Comparison of ENCODE assay signal across 8 cellular contexts in genomic region chr19:55257461-55258411, GRCh38. TPM values are rescaled to one million over a fixed set of nuclear protein-coding genes. Genes with fewer than 3 reads are reported as not detected.
A peak's percentile ranks its signal among the peaks of the same experiment; 100 is the strongest.
DNase-seq lines count a peak whose midpoint lies in the region; ATAC-seq, FAIRE-seq and TF ChIP-seq lines count a peak whose summit lies in the region.

No MANE protein-coding gene starts in this region.

- no peaks in the 10 kb centered on the region for H3K79me1 ChIP-seq in mesenchymal stem cell (replicated peaks; ENCODE audit: low read length, poor library complexity, severe bottlenecking)

- POLR2A ChIA-PET in PC-3 (lab: Charles Lee; ENCODE audit: unreplicated experiment): no interaction called here

- H3K27me3 ChIP-seq in cardiac muscle cell (no peaks in the 10 kb centered on the region), PC-3 (ENCODE audit: low read length) (no peaks in the 10 kb centered on the region), bronchial epithelial cell (ENCODE audit: control insufficient read depth, insufficient read depth, low read length) (no peaks in the 10 kb centered on the region), mesenchymal stem cell (ENCODE audit: control insufficient read depth in 1 of 2, insufficient read depth in 1 of 2, low read length in 2 of 2) (no peaks in the 10 kb centered on the region), thymus (ENCODE audit: control insufficient read depth, insufficient read depth) (no peaks in the 10 kb centered on the region)

- H3K9me2 ChIP-seq in PC-3 (replicated peaks; ENCODE audit: low read length): no peaks in the 10 kb centered on the region

- H2BK120ac ChIP-seq in mesenchymal stem cell (ENCODE audit: low read depth, low read length): no peak overlapping the region

- H3K4me3 ChIP-seq in cardiac muscle cell (peak overlapping the region; percentile 85), PC-3 (ENCODE audit: low read length) (peak overlapping the region; percentile 95), bronchial epithelial cell (ENCODE audit: low read depth, low read length) (peak overlapping the region; percentile 88), mesenchymal stem cell (ENCODE audit: insufficient read depth in 1 of 2, low read depth in 1 of 2, low read length in 2 of 2) (peak overlapping the region; percentile 91 to 95), thymus (ENCODE audit: low read length) (peak overlapping the region; percentile 92)

- peaks cover 15% of the 10 kb centered on the region for H3K4me1 ChIP-seq in cardiac muscle cell (ENCODE audit: low read depth)
- peaks cover 51% of the 10 kb centered on the region for H3K4me1 ChIP-seq in PC-3 (ENCODE audit: insufficient read depth, low read length)
- peaks cover 42% of the 10 kb centered on the region for H3K4me1 ChIP-seq in mesenchymal stem cell (ENCODE audit: control insufficient read depth, insufficient read depth, low read depth, low read length)
- peaks cover 38% of the 10 kb centered on the region for H3K4me1 ChIP-seq in thymus (ENCODE audit: control insufficient read depth, insufficient read depth, low read length)

- BruUV-seq in PC-3 (replicated peaks; lab: Mats Ljungman, UMichigan): no TSS peak

- H3K79me2 ChIP-seq in PC-3 (ENCODE audit: low read length): peaks cover 63% of the 10 kb centered on the region

- H2AFZ ChIP-seq in PC-3 (ENCODE audit: low read length) (no peak overlapping the region), mesenchymal stem cell (ENCODE audit: low read depth, low read length) (no peak overlapping the region)

- 8% methylated on average over 46 of the region's 49 CpGs for WGBS in mesenchymal stem cell
- WGBS in thymus: 1% methylated on average over 49 of the region's 49 CpGs

- no peak for FAIRE-seq in bronchial epithelial cell (lab: Jason Lieb, UNC)

- peaks cover 43% of the 10 kb centered on the region for H4K20me1 ChIP-seq in PC-3 (ENCODE audit: low read length)

- no peak overlapping the region for H2BK15ac ChIP-seq in mesenchymal stem cell (ENCODE audit: low read depth, poor library complexity, severe bottlenecking)

- H3K18ac ChIP-seq in mesenchymal stem cell (ENCODE audit: low read depth in 1 of 2, low read length in 2 of 2): peak overlapping the region; percentile 33 to 93

- H2AK5ac ChIP-seq in mesenchymal stem cell (ENCODE audit: low read length, severe bottlenecking): no peak overlapping the region

- H3K27ac ChIP-seq in cardiac muscle cell (peak overlapping the region; percentile 90), PC-3 (ENCODE audit: low read length) (peak overlapping the region; percentile 95), mesenchymal stem cell (ENCODE audit: low read length, poor library complexity, severe bottlenecking) (peak overlapping the region; percentile 40), thymus (ENCODE audit: low read depth) (peak overlapping the region; percentile 95)

- H3K4me2 ChIP-seq in PC-3 (ENCODE audit: low read length) (peak overlapping the region; percentile 92), mesenchymal stem cell (ENCODE audit: low read length, poor library complexity, severe bottlenecking) (peak overlapping the region; percentile 71)

- CTCF ChIA-PET in PC-3 (lab: Charles Lee): interaction anchor here (0.6 kb wide), 2 partner anchors 26 to 109 kb away, joined by 3 to 7 read pairs; partner anchors contain the start of gene TNNT1

- no peak overlapping the region for H4K8ac ChIP-seq in mesenchymal stem cell (ENCODE audit: low read length)

- peak overlapping the region; percentile 97 for H3K9ac ChIP-seq in PC-3 (ENCODE audit: low read length)
- peak overlapping the region; percentile 97 for H3K9ac ChIP-seq in mesenchymal stem cell (ENCODE audit: low read length)

- H2BK12ac ChIP-seq in mesenchymal stem cell (ENCODE audit: low read length in 2 of 2): no peak overlapping the region

- no peaks in the 10 kb centered on the region for H3K36me3 ChIP-seq in cardiac muscle cell
- H3K36me3 ChIP-seq in PC-3 (ENCODE audit: low read depth, low read length): no peaks in the 10 kb centered on the region
- peaks cover 5% of the 10 kb centered on the region for H3K36me3 ChIP-seq in bronchial epithelial cell (ENCODE audit: control insufficient read depth, insufficient read depth, low read length)
- H3K36me3 ChIP-seq in mesenchymal stem cell (ENCODE audit: control insufficient read depth in 1 of 2, insufficient read depth in 2 of 2, low read depth in 1 of 2, low read length in 2 of 2): peaks cover 4 to 28% of the 10 kb centered on the region in 2 experiments
- H3K36me3 ChIP-seq in thymus (ENCODE audit: control insufficient read depth, insufficient read depth): peaks cover 6% of the 10 kb centered on the region

- H3K9me3 ChIP-seq in cardiac muscle cell (ENCODE audit: low read depth): no peaks in the 10 kb centered on the region
- no peaks in the 10 kb centered on the region for H3K9me3 ChIP-seq in PC-3 (ENCODE audit: low read length)
- H3K9me3 ChIP-seq in mesenchymal stem cell (ENCODE audit: control insufficient read depth, low read length): no peaks in the 10 kb centered on the region
- no peaks in the 10 kb centered on the region for H3K9me3 ChIP-seq in thymus (ENCODE audit: control insufficient read depth)

- TF ChIP-seq CTCF in cardiac muscle cell (IDR thresholded peaks at IDR 0.05; ENCODE audit: low read depth, low read length): no peak
- no peak for TF ChIP-seq CTCF in PC-3 (conservative IDR thresholded peaks at IDR 0.05; ENCODE audit: low read depth, low read length)
- TF ChIP-seq CTCF in bronchial epithelial cell (IDR thresholded peaks at IDR 0.05; ENCODE audit: insufficient read depth, low read length, severe bottlenecking): no peak

- intact Hi-C loops in left cardiac atrium (cut with DNase I): no loop called here
- intact Hi-C loops in PC-3 (cut with micrococcal nuclease): loop anchor here (5.0 kb wide), 1 partner anchor 90 kb away; the partner anchor contains the start of gene DNAAF3

- no peak overlapping the region for H4K91ac ChIP-seq in mesenchymal stem cell (ENCODE audit: low read length)

- peak overlapping the region in 1 of 2 experiments; percentile 66 for H3K23ac ChIP-seq in mesenchymal stem cell (ENCODE audit: low read length in 2 of 2)

- ATAC-seq in left cardiac atrium (no peak), PC-3 (no peak)

- DNase-seq in cardiac muscle cell (ENCODE audit: low read depth in 1 of 2, low spot score in 1 of 2): peak; percentile 17 to 47
- no peak for DNase-seq in left cardiac atrium
- DNase-seq in PC-3: peak; percentile 71
- DNase-seq in bronchial epithelial cell (ENCODE audit: low read depth): no peak
- peak; percentile 26 for DNase-seq in mesenchymal stem cell
- DNase-seq in effector CD8-positive, alpha-beta T cell (lab: John Stamatoyannopoulos, UW): no peak
- no peak for DNase-seq in NCI-H1694 (lab: John Stamatoyannopoulos, UW)

- H3K4ac ChIP-seq in mesenchymal stem cell (ENCODE audit: low read depth in 1 of 2, low read length in 2 of 2): peak overlapping the region in 1 of 2 experiments; percentile 49

- H2BK5ac ChIP-seq in mesenchymal stem cell (ENCODE audit: low read depth, low read length, poor library complexity, severe bottlenecking): no peak overlapping the region

- H3F3A ChIP-seq in PC-3 (ENCODE audit: low read length, unreplicated experiment): peaks cover 8% of the 10 kb centered on the region

- no peak overlapping the region for H3K14ac ChIP-seq in mesenchymal stem cell (ENCODE audit: low read length in 2 of 2)

RNA-seq across cellular contexts. Expression of gene PPP6R1, which starts 1.1 kb away (rescaled TPM):
- 87.9 and 91.7 TPM in 2 replicates for total RNA-seq in cardiac muscle cell
- polyA plus RNA-seq in cardiac muscle cell: 98.7 and 101 TPM in 2 replicates
- total RNA-seq in left cardiac atrium: 10 to 100 TPM; 37.8 to 42.4 TPM
- total RNA-seq in PC-3 (2014; rRNA removed): 159 and 221 TPM in 2 replicates
- total RNA-seq in bronchial epithelial cell: 15.5 and 27.1 TPM in 2 replicates
- polyA plus RNA-seq in mesenchymal stem cell (2013, experiment 1 of 2): 37.2 TPM
- 37.7 TPM for polyA plus RNA-seq in mesenchymal stem cell (2013, experiment 2 of 2)
- 48.5 TPM for polyA plus RNA-seq in thymus

RNA-seq across cellular contexts. Expression of gene HSPBP1, which starts 22.2 kb away (rescaled TPM):
- 47.2 and 77.7 TPM in 2 replicates for total RNA-seq in cardiac muscle cell
- polyA plus RNA-seq in cardiac muscle cell: 68.9 and 123 TPM in 2 replicates
- total RNA-seq in left cardiac atrium: 10 to 100 TPM; 26.4 to 35.8 TPM
- total RNA-seq in PC-3 (2014; rRNA removed): 122 and 148 TPM in 2 replicates
- 37.1 and 41.6 TPM in 2 replicates for total RNA-seq in bronchial epithelial cell
- 21.2 TPM for polyA plus RNA-seq in mesenchymal stem cell (2013, experiment 1 of 2)
- 20.6 TPM for polyA plus RNA-seq in mesenchymal stem cell (2013, experiment 2 of 2)
- 21.8 TPM for polyA plus RNA-seq in thymus

RNA-seq across cellular contexts. Expression of gene BRSK1, which starts 26.1 kb away (rescaled TPM):
- total RNA-seq in cardiac muscle cell (34.4 and 34.7 TPM in 2 replicates), left cardiac atrium (10 to 100 TPM in 1 of 2 donors, 1 to 10 TPM in 1; 9.1 to 19.5 TPM), PC-3 (2014; rRNA removed) (5.1 and 8.7 TPM in 2 replicates), bronchial epithelial cell (0.51 and 0.53 TPM in 2 replicates)
- polyA plus RNA-seq in cardiac muscle cell (3.5 and 5.6 TPM in 2 replicates), thymus (2.9 TPM)
- 7.4 TPM for polyA plus RNA-seq in mesenchymal stem cell (2013, experiment 1 of 2)
- polyA plus RNA-seq in mesenchymal stem cell (2013, experiment 2 of 2): 6.1 TPM

RNA-seq across cellular contexts. Expression of gene TMEM86B, which starts 29.2 kb away (rescaled TPM):
- 4.2 and 4.7 TPM in 2 replicates for total RNA-seq in cardiac muscle cell
- 2.6 and 5.3 TPM in 2 replicates for polyA plus RNA-seq in cardiac muscle cell
- total RNA-seq in left cardiac atrium: 1 to 10 TPM; 1.2 to 1.4 TPM
- 11.1 and 11.8 TPM in 2 replicates for total RNA-seq in PC-3 (2014; rRNA removed)
- total RNA-seq in bronchial epithelial cell: 0.53 and 1.4 TPM in 2 replicates
- polyA plus RNA-seq in mesenchymal stem cell (2013, experiment 1 of 2): 1.2 TPM
- 0.90 TPM for polyA plus RNA-seq in mesenchymal stem cell (2013, experiment 2 of 2)
- 39.7 TPM for polyA plus RNA-seq in thymus

RNA-seq across cellular contexts. Expression of gene PTPRH, which starts 48.4 kb away (rescaled TPM):
- total RNA-seq in cardiac muscle cell: 3.0 and 6.9 TPM in 2 replicates
- 2.3 TPM in 2 replicates for polyA plus RNA-seq in cardiac muscle cell
- 1 to 10 TPM in 1 of 2 donors, under 1 TPM in 1; 0.74 to 1.5 TPM for total RNA-seq in left cardiac atrium
- total RNA-seq in PC-3 (2014; rRNA removed): 8.1 and 10.9 TPM in 2 replicates
- total RNA-seq in bronchial epithelial cell: 3.9 and 7.4 TPM in 2 replicates
- 1.1 TPM for polyA plus RNA-seq in mesenchymal stem cell (2013, experiment 1 of 2)
- 1.0 TPM for polyA plus RNA-seq in mesenchymal stem cell (2013, experiment 2 of 2)
- 0.14 TPM for polyA plus RNA-seq in thymus

Comparison
In these comparisons a context has a peak if more than half of its experiments do, and no peak if none do; other contexts are left out.
1. DNase-seq: peak in cardiac muscle cell (2 of 2), PC-3 (single experiment) and mesenchymal stem cell (single experiment); none in left cardiac atrium (single experiment), bronchial epithelial cell (single experiment), effector CD8-positive, alpha-beta T cell (single experiment) and NCI-H1694 (single experiment).
2. H3K27ac ChIP-seq: peak in every context shown above with its lines; median percentile 95 in PC-3; 95 in thymus; 90 in cardiac muscle cell; 40 in mesenchymal stem cell.
3. Peak in every context shown above with its lines, with median percentiles within 50 percentile points of each other: H3K4me3 ChIP-seq.